Comparison of ENCODE assay signal across 8 cellular contexts in the genomic region with DNA sequence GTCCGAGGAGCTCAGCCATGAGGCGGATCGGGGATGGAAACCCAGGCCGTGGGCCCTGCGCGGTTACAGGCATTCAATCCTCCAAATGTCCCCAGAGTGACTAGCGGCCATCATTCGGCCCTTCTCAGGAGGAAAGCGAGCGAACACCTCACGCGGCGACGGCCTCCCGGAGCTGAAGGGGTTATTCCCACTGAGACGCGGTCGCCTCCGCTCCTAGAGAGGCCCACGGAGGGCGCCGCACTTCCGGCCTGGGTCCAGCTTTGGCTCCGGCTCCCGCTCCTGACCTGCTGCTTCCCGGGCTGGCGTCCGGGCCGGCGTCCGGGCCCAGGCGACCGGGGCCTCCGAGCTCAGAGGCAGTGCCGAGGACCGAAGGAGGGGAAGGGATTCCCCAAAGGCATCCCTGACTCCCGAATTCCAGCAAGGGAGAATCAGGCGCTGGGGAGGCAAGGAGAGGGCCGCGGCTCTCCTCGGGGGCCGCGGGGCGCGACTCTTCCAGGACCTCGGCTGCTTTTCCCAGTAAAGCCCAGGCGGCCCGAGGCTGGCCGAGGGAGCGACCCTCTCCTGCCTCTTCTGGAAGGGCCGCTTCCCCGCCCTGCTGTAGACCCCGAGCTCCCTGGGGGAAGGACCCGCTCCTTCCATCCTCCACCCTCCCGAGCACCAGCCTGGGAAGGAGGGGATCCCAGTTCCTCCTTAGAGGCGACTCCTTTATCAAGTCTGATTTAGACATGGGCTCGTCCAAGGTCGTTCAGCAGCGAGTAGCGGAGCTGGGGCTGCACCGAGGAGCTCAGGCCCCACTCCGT. TPM values are rescaled to one million over a fixed set of nuclear protein-coding genes. Genes with fewer than 3 reads are reported as not detected.
DNase-seq lines count a peak whose midpoint lies in the region; TF ChIP-seq lines count a peak whose summit lies in the region.

No MANE protein-coding gene starts in this region.

- H4K91ac ChIP-seq in neuronal stem cell (ENCODE audit: low read depth, low read length, poor library complexity), result no peak overlapping the region

- H3K18ac ChIP-seq in neuronal stem cell (ENCODE audit: low read length), result peak overlapping the region; percentile 96

- no peaks in the 10 kb centered on the region for H3K36me3 Mint-ChIP-seq in activated naive CD8-positive, alpha-beta T cell treated with anti-CD3 and anti-CD28 coated beads for 36 hours
- no peaks in the 10 kb centered on the region for H3K36me3 Mint-ChIP-seq in type B pancreatic cell

- H2BK12ac ChIP-seq in neuronal stem cell (ENCODE audit: low read length), result no peak overlapping the region

- no peaks in the 10 kb centered on the region for H3K27me3 ChIP-seq in SJSA1 (replicated peaks)
- H3K27me3 ChIP-seq in neuronal stem cell (ENCODE audit: control insufficient read depth in 3 of 3, insufficient read depth in 3 of 3, low read depth in 1 of 3, low read length in 3 of 3), result peaks cover 0 to 2% (median 0%) of the 10 kb centered on the region in 3 experiments

- H3K4me1 ChIP-seq in SJSA1 (replicated peaks), result peaks cover 14% of the 10 kb centered on the region
- peaks cover 3 to 7% of the 10 kb centered on the region in 2 donors for H3K4me1 ChIP-seq in neuronal stem cell (ENCODE audit: control insufficient read depth in 2 of 2, insufficient read depth in 1 of 2, low read depth in 1 of 2, low read length in 2 of 2)

- H3K27ac Mint-ChIP-seq in activated naive CD8-positive, alpha-beta T cell treated with anti-CD3 and anti-CD28 coated beads for 36 hours, result peak overlapping the region; percentile 79
- H3K27ac Mint-ChIP-seq in type B pancreatic cell, result peak overlapping the region; percentile 96

- no peak for TF ChIP-seq CTCF in type B pancreatic cell (conservative IDR thresholded peaks at IDR 0.05)

- peak overlapping the region; percentile 31 for H2AK5ac ChIP-seq in neuronal stem cell (ENCODE audit: low read depth, low read length)

- H2BK120ac ChIP-seq in neuronal stem cell (ENCODE audit: low read depth, low read length), result no peak overlapping the region

- peaks cover 4% of the 10 kb centered on the region; the same call in 1 of the 2 replicates for H3K36me3 ChIP-seq in SJSA1
- H3K36me3 ChIP-seq in neuronal stem cell (replicated peaks in 1 of 2; ENCODE audit: control insufficient read depth in 2 of 2, insufficient read depth in 2 of 2, low read length in 2 of 2), result no peaks in the 10 kb centered on the region

- H2AFZ ChIP-seq in neuronal stem cell (ENCODE audit: low read length), result peak overlapping the region; percentile 95

- peak overlapping the region; percentile 77 for H2BK15ac ChIP-seq in neuronal stem cell (ENCODE audit: low read length)

- H3K4me3 ChIP-seq in SJSA1 (peak overlapping the region; percentile 75), neuronal stem cell (ENCODE audit: low read length in 2 of 2) (peak overlapping the region; percentile 85 to 91)

- no peaks in the 10 kb centered on the region for H3K27me3 Mint-ChIP-seq in activated naive CD8-positive, alpha-beta T cell treated with anti-CD3 and anti-CD28 coated beads for 36 hours
- no peaks in the 10 kb centered on the region for H3K27me3 Mint-ChIP-seq in type B pancreatic cell

- peak overlapping the region; percentile 66 for H3K4me3 Mint-ChIP-seq in activated naive CD8-positive, alpha-beta T cell treated with anti-CD3 and anti-CD28 coated beads for 36 hours
- peak overlapping the region; percentile 93 for H3K4me3 Mint-ChIP-seq in type B pancreatic cell

- DNase-seq in Daoy (ENCODE audit: low read depth) (peak; percentile 76), HuH-7.5 (ENCODE audit: low spot score) (peak; percentile 80), SJSA1 (ENCODE audit: low read depth in 1 of 2, low spot score in 2 of 2) (peak; percentile 83 to 85), glomerular visceral epithelial cell (ENCODE audit: extremely low spot score) (peak; percentile 79), neuronal stem cell (ENCODE audit: low spot score) (peak; percentile 75), type B pancreatic cell (ENCODE audit: extremely low spot score, unreplicated experiment) (peak; percentile 84), cortex of kidney (lab: John Stamatoyannopoulos, UW) (no peak)
- peak; percentile 56 for DNase-seq in activated naive CD8-positive, alpha-beta T cell treated with anti-CD3 and anti-CD28 coated beads for 36 hours

- peak overlapping the region; percentile 53 for H3K4ac ChIP-seq in neuronal stem cell (ENCODE audit: low read length)

- H3K9ac ChIP-seq in neuronal stem cell (ENCODE audit: low read depth, low read length, poor library complexity), result peak overlapping the region; percentile 83

- H3K14ac ChIP-seq in neuronal stem cell (ENCODE audit: low read length), result peak overlapping the region; percentile 97

- H3K9me3 ChIP-seq in SJSA1 (replicated peaks) (no peaks in the 10 kb centered on the region), neuronal stem cell (replicated peaks in 1 of 2; ENCODE audit: control insufficient read depth in 2 of 2, insufficient read depth in 1 of 2, low read depth in 1 of 2, low read length in 2 of 2) (no peaks in the 10 kb centered on the region)

- H3K9me3 Mint-ChIP-seq in activated naive CD8-positive, alpha-beta T cell treated with anti-CD3 and anti-CD28 coated beads for 36 hours, result no peaks in the 10 kb centered on the region
- no peaks in the 10 kb centered on the region for H3K9me3 Mint-ChIP-seq in type B pancreatic cell

- WGBS in neuronal stem cell (ENCODE audit: extremely low coverage in 2 of 2, insufficient read length in 2 of 2, insufficient replicate concordance in 1 of 2), 2 donors, result no CpG with 5 or more reads among the region's 62 CpGs

- H3K27ac ChIP-seq in SJSA1, result peak overlapping the region; percentile 68
- peak overlapping the region; percentile 82 for H3K27ac ChIP-seq in neuronal stem cell (replicated peaks; ENCODE audit: low read length)

- H3K4me2 ChIP-seq in neuronal stem cell (ENCODE audit: insufficient read depth, low read length, poor library complexity, severe bottlenecking), result peak overlapping the region; percentile 78

- H3K4me1 Mint-ChIP-seq in activated naive CD8-positive, alpha-beta T cell treated with anti-CD3 and anti-CD28 coated beads for 36 hours, result peaks cover 18% of the 10 kb centered on the region
- H3K4me1 Mint-ChIP-seq in type B pancreatic cell (ENCODE audit: unreplicated experiment), result peaks cover 14% of the 10 kb centered on the region

- peak overlapping the region; percentile 87 for H2BK5ac ChIP-seq in neuronal stem cell (ENCODE audit: low read length)

- H4K8ac ChIP-seq in neuronal stem cell (ENCODE audit: low read depth, low read length), result no peak overlapping the region

- no peaks in the 10 kb centered on the region for H3K79me1 ChIP-seq in neuronal stem cell (ENCODE audit: low read depth, low read length)

- peak overlapping the region; percentile 75 for H3K23ac ChIP-seq in neuronal stem cell (ENCODE audit: low read depth, low read length, poor library complexity)

RNA-seq across cellular contexts. Expression of a gene that starts 18.6 kb away (rescaled TPM):
- total RNA-seq in Daoy (2014; rRNA removed; shearing (Covaris generic)), result 5.0 and 6.5 TPM in 2 replicates
- 13.2 and 19.6 TPM in 2 replicates for total RNA-seq in SJSA1 (2014; rRNA removed; shearing (Covaris generic))
- total RNA-seq in activated naive CD8-positive, alpha-beta T cell treated with anti-CD3 and anti-CD28 coated beads for 36 hours, result 1 to 10 TPM; 5.4 to 5.5 TPM
- polyA plus RNA-seq in neuronal stem cell (2013, experiment 1 of 2), result 10.7 TPM
- polyA plus RNA-seq in neuronal stem cell (2013, experiment 2 of 2), result 11.2 TPM
- total RNA-seq in type B pancreatic cell (ENCODE audit: low replicate concordance), result 26.9 and 35.5 TPM in 2 replicates

RNA-seq across cellular contexts. Expression of a gene that starts 43.4 kb away (rescaled TPM):
- 57.8 and 58.9 TPM in 2 replicates for total RNA-seq in Daoy (2014; rRNA removed; shearing (Covaris generic))
- 70.7 and 103 TPM in 2 replicates for total RNA-seq in SJSA1 (2014; rRNA removed; shearing (Covaris generic))
- total RNA-seq in activated naive CD8-positive, alpha-beta T cell treated with anti-CD3 and anti-CD28 coated beads for 36 hours, result 100 to 1,000 TPM in 1 of 2 experiments, 10 to 100 TPM in 1; 95.2 to 107 TPM
- polyA plus RNA-seq in neuronal stem cell (2013, experiment 1 of 2), result 35.7 TPM
- 38.4 TPM for polyA plus RNA-seq in neuronal stem cell (2013, experiment 2 of 2)
- 107 and 131 TPM in 2 replicates for total RNA-seq in type B pancreatic cell (ENCODE audit: low replicate concordance)

RNA-seq across cellular contexts. Expression of a gene that starts 43.7 kb away (rescaled TPM):
- 0.91 and 5.2 TPM in 2 replicates for total RNA-seq in Daoy (2014; rRNA removed; shearing (Covaris generic))
- total RNA-seq in SJSA1 (2014; rRNA removed; shearing (Covaris generic)), result 1.1 and 9.5 TPM in 2 replicates
- total RNA-seq in activated naive CD8-positive, alpha-beta T cell treated with anti-CD3 and anti-CD28 coated beads for 36 hours, result 1 to 10 TPM; 3.7 to 6.4 TPM
- polyA plus RNA-seq in neuronal stem cell (2013, experiment 1 of 2), result 7.2 TPM
- 7.6 TPM for polyA plus RNA-seq in neuronal stem cell (2013, experiment 2 of 2)
- 14.2 and 15.0 TPM in 2 replicates for total RNA-seq in type B pancreatic cell (ENCODE audit: low replicate concordance)

RNA-seq across cellular contexts. Expression of a gene that starts 57.3 kb away (rescaled TPM):
- total RNA-seq in Daoy (2014; rRNA removed; shearing (Covaris generic)), result 16.5 and 24.5 TPM in 2 replicates
- total RNA-seq in SJSA1 (2014; rRNA removed; shearing (Covaris generic)), result 35.3 and 39.0 TPM in 2 replicates
- total RNA-seq in activated naive CD8-positive, alpha-beta T cell treated with anti-CD3 and anti-CD28 coated beads for 36 hours, result 10 to 100 TPM; 31.1 to 32.0 TPM
- 22.6 TPM for polyA plus RNA-seq in neuronal stem cell (2013, experiment 1 of 2)
- 21.7 TPM for polyA plus RNA-seq in neuronal stem cell (2013, experiment 2 of 2)
- 41.5 and 42.4 TPM in 2 replicates for total RNA-seq in type B pancreatic cell (ENCODE audit: low replicate concordance)
